2 cellular contexts compared by ENCODE assay signal in genomic region chr17:35896011-35896587, GRCh38.
TF ChIP-seq lines count a peak whose summit lies in the region.

No MANE protein-coding gene starts in this region.

TF ChIP-seq in HepG2, 621 proteins besides CTCF, POLR2A, EP300 and RAD21 (continues in another document):
- TF ChIP-seq ZNF660 (CRISPR knock-in tag; IDR thresholded peaks at IDR 0.05; ENCODE audit: borderline replicate concordance, low read depth) (no peak), TP53 (CRISPR knock-in tag; conservative IDR thresholded peaks at IDR 0.05) (no peak), TOE1 (CRISPR knock-in tag; IDR thresholded peaks at IDR 0.05) (no peak), ZNF639 (CRISPR knock-in tag; conservative IDR thresholded peaks at IDR 0.05) (no peak), ZNF770 (CRISPR knock-in tag; IDR thresholded peaks at IDR 0.05) (no peak), ZBED4 (CRISPR knock-in tag; IDR thresholded peaks at IDR 0.05; ENCODE audit: borderline replicate concordance) (no peak), CENPX (CRISPR knock-in tag; IDR thresholded peaks at IDR 0.05) (no peak), IRX3 (CRISPR knock-in tag; IDR thresholded peaks at IDR 0.05; ENCODE audit: borderline replicate concordance, low read depth) (no peak), YY1 (IDR thresholded peaks at IDR 0.05; ENCODE audit: insufficient read depth, insufficient replicate concordance, low read depth, low read length) (no peak), ZNF142 (CRISPR knock-in tag; IDR thresholded peaks at IDR 0.05) (no peak), CCDC6 (CRISPR knock-in tag; IDR thresholded peaks at IDR 0.05) (no peak)

TF ChIP-seq in SK-N-SH treated with all-trans-retinoic acid at 6 μM for 48 hours, 23 proteins besides CTCF, POLR2A, EP300 and RAD21:
- no peak for TF ChIP-seq ZC3H10 (CRISPR knock-in tag; IDR thresholded peaks at IDR 0.05)
- no peak for TF ChIP-seq ZFP3 (CRISPR knock-in tag; IDR thresholded peaks at IDR 0.05)
- no peak for TF ChIP-seq SNAI2 (CRISPR knock-in tag; IDR thresholded peaks at IDR 0.05)
